In genomic region chr15:67106764-67107013, GRCh38 we compare ENCODE assay signal across 9 cellular contexts. TPM values are rescaled to one million over a fixed set of nuclear protein-coding genes. Genes with fewer than 3 reads are reported as not detected.
DNase-seq lines count a peak whose midpoint lies in the region; ATAC-seq and TF ChIP-seq lines count a peak whose summit lies in the region.
"Had no signal": no experiment of that assay in that cellular context is flagged by ENCODE, and none has a peak within 500 bp of the region (broad histone marks: within the 10 kb centered on the region; RNA-seq: fewer than 3 reads in every experiment).

No MANE protein-coding gene starts in this region.

- H3K27ac ChIP-seq in adrenal gland (peak overlapping the region in 3 of 5 donors; percentile 2 to 75 (median 68)), mesodermal cell (ENCODE audit: low read depth, low read length, severe bottlenecking) (peak overlapping the region; percentile 92), tibial artery (peak overlapping the region; percentile 58 to 61), neuronal stem cell (replicated peaks; ENCODE audit: low read length) (no peak overlapping the region)

- H3K9me3 ChIP-seq in adrenal gland (replicated peaks in 1 of 3) (no peaks in the 10 kb centered on the region), mesodermal cell (ENCODE audit: control insufficient read depth, low read length) (peaks cover 13% of the 10 kb centered on the region), tibial artery (no peaks in the 10 kb centered on the region), neuronal stem cell (replicated peaks in 1 of 2; ENCODE audit: control insufficient read depth in 2 of 2, insufficient read depth in 1 of 2, low read depth in 1 of 2, low read length in 2 of 2) (peaks cover 1 to 17% of the 10 kb centered on the region in 2 donors)

- ATAC-seq in activated T-cell treated with anti-CD3 and anti-CD28 coated beads, Interleukin-2, amount 50 U/mL, for 72 hours (replicated peaks in 1 of 2) = no peak
- ATAC-seq in HG03520 (IDR thresholded peaks at IDR 0.05; ENCODE audit: unreplicated experiment) = no peak

- no peak overlapping the region for H3K14ac ChIP-seq in neuronal stem cell (ENCODE audit: low read length)

- peak overlapping the region; percentile 1 for H3K27ac Mint-ChIP-seq in activated T-cell treated with anti-CD3 and anti-CD28 coated beads, Interleukin-2, amount 50 U/mL, for 72 hours

- peaks cover 3 to 4% of the 10 kb centered on the region in 2 donors for H3K9me3 Mint-ChIP-seq in activated T-cell treated with anti-CD3 and anti-CD28 coated beads, Interleukin-2, amount 50 U/mL, for 72 hours

- peaks cover 9% of the 10 kb centered on the region for H3K79me1 ChIP-seq in neuronal stem cell (ENCODE audit: low read depth, low read length)

- H3K4me1 Mint-ChIP-seq in activated T-cell treated with anti-CD3 and anti-CD28 coated beads, Interleukin-2, amount 50 U/mL, for 72 hours (ENCODE audit: low read depth) = peaks cover 15% of the 10 kb centered on the region

- DNase-seq in activated T-cell treated with anti-CD3 and anti-CD28 coated beads, Interleukin-2, amount 50 U/mL, for 72 hours = no peak
- DNase-seq in activated T-cell treated with anti-CD3 and anti-CD28 coated beads for 4 hours (no peak), adrenal gland (no peak), tibial artery (no peak), neuronal stem cell (ENCODE audit: low spot score) (no peak), DMS79 treated with DMSO at 0.1 percent for 48 hours (lab: John Stamatoyannopoulos, UW) (no peak)
- DNase-seq: activated naive CD4-positive, alpha-beta T cell treated with Interleukin-2 at 50 U/mL for 16 hours had no signal

- H3K4me3 ChIP-seq in adrenal gland (no peak overlapping the region), mesodermal cell (ENCODE audit: extremely low read depth, insufficient read depth, low read length, poor library complexity, severe bottlenecking) (no peak overlapping the region), tibial artery (no peak overlapping the region), neuronal stem cell (ENCODE audit: low read length in 2 of 2) (no peak overlapping the region)

- peak overlapping the region; percentile 26 to 42 for H3K4me3 Mint-ChIP-seq in activated T-cell treated with anti-CD3 and anti-CD28 coated beads, Interleukin-2, amount 50 U/mL, for 72 hours

- H4K91ac ChIP-seq in neuronal stem cell (ENCODE audit: low read depth, low read length, poor library complexity) = no peak overlapping the region

- H3K27me3 Mint-ChIP-seq in activated T-cell treated with anti-CD3 and anti-CD28 coated beads, Interleukin-2, amount 50 U/mL, for 72 hours (ENCODE audit: low read depth) = no peaks in the 10 kb centered on the region

- TF ChIP-seq POLR2A in adrenal gland (IDR thresholded peaks at IDR 0.05) = no peak

- no peak overlapping the region for H3K9ac ChIP-seq in neuronal stem cell (ENCODE audit: low read depth, low read length, poor library complexity)

- intact Hi-C loops in adrenal gland (cut with DNase I) = no loop called here
- intact Hi-C loops in tibial artery (cut with DNase I; ENCODE audit: low total_unique reads) = no loop called here

- no peak overlapping the region for H2AFZ ChIP-seq in neuronal stem cell (ENCODE audit: low read length)

- H2BK120ac ChIP-seq in neuronal stem cell (ENCODE audit: low read depth, low read length) = no peak overlapping the region

- H2BK12ac ChIP-seq in neuronal stem cell (ENCODE audit: low read length) = no peak overlapping the region

- no peak overlapping the region for H4K8ac ChIP-seq in neuronal stem cell (ENCODE audit: low read depth, low read length)

- no peak overlapping the region for H2AK5ac ChIP-seq in neuronal stem cell (ENCODE audit: low read depth, low read length)

- TF ChIP-seq CTCF in adrenal gland (IDR thresholded peaks at IDR 0.05) (no peak), tibial artery (IDR thresholded peaks at IDR 0.05) (no peak)

- H3K27me3 ChIP-seq in adrenal gland (no peaks in the 10 kb centered on the region), tibial artery (no peaks in the 10 kb centered on the region), neuronal stem cell (ENCODE audit: control insufficient read depth in 3 of 3, insufficient read depth in 3 of 3, low read depth in 1 of 3, low read length in 3 of 3) (no peaks in the 10 kb centered on the region)

- no peak overlapping the region for H2BK5ac ChIP-seq in neuronal stem cell (ENCODE audit: low read length)

- no peak overlapping the region for H3K4ac ChIP-seq in neuronal stem cell (ENCODE audit: low read length)

- H3K36me3 ChIP-seq in adrenal gland (replicated peaks in 1 of 2) (no peaks in the 10 kb centered on the region), mesodermal cell (ENCODE audit: control insufficient read depth, insufficient read depth, low read length) (peaks cover 14% of the 10 kb centered on the region), tibial artery (no peaks in the 10 kb centered on the region), neuronal stem cell (replicated peaks in 1 of 2; ENCODE audit: control insufficient read depth in 2 of 2, insufficient read depth in 2 of 2, low read length in 2 of 2) (peaks cover 1 to 18% of the 10 kb centered on the region in 2 donors)

- no peak overlapping the region for H2BK15ac ChIP-seq in neuronal stem cell (ENCODE audit: low read length)

- 0 to 22% (median 16%) methylated on average over 2 of the region's 2 CpGs for WGBS in adrenal gland, 4 donors
- 17% methylated on average over 1 of the region's 2 CpGs; no CpG with 5 or more reads in 1 of the 2 experiments for WGBS in mesodermal cell (ENCODE audit: insufficient coverage in 2 of 2), 2 experiments
- WGBS in neuronal stem cell (ENCODE audit: extremely low coverage in 2 of 2, insufficient read length in 2 of 2, insufficient replicate concordance in 1 of 2), 2 donors = no CpG with 5 or more reads among the region's 2 CpGs

- peaks cover 10 to 12% of the 10 kb centered on the region in 2 donors for H3K36me3 Mint-ChIP-seq in activated T-cell treated with anti-CD3 and anti-CD28 coated beads, Interleukin-2, amount 50 U/mL, for 72 hours (ENCODE audit: insufficient read depth in 2 of 2)

- no peak overlapping the region for H3K18ac ChIP-seq in neuronal stem cell (ENCODE audit: low read length)

- no peak overlapping the region for H3K23ac ChIP-seq in neuronal stem cell (ENCODE audit: low read depth, low read length, poor library complexity)

- H3K4me1 ChIP-seq in adrenal gland (replicated peaks in 1 of 2) = peaks cover 19 to 65% of the 10 kb centered on the region in 2 donors
- peaks cover 79% of the 10 kb centered on the region for H3K4me1 ChIP-seq in mesodermal cell (ENCODE audit: control insufficient read depth, insufficient read depth, low read length, poor library complexity, severe bottlenecking)
- peaks cover 10 to 74% (median 57%) of the 10 kb centered on the region in 4 donors for H3K4me1 ChIP-seq in tibial artery
- H3K4me1 ChIP-seq in neuronal stem cell (ENCODE audit: control insufficient read depth in 2 of 2, insufficient read depth in 1 of 2, low read depth in 1 of 2, low read length in 2 of 2) = peaks cover 14 to 27% of the 10 kb centered on the region in 2 donors

- H3K4me2 ChIP-seq in neuronal stem cell (ENCODE audit: insufficient read depth, low read length, poor library complexity, severe bottlenecking) = no peak overlapping the region

RNA-seq across cellular contexts. Expression of gene SMAD3, which starts 41.3 kb away (rescaled TPM):
- total RNA-seq in activated T-cell treated with anti-CD3 and anti-CD28 coated beads, Interleukin-2, amount 50 U/mL, for 72 hours = 10 to 100 TPM; 47.4 to 68.9 TPM
- total RNA-seq in adrenal gland = 10 to 100 TPM in 5 of 8 donors, 1 to 10 TPM in 3; 6.7 to 92.0 (median 15.2) TPM
- polyA plus RNA-seq in adrenal gland = 1 to 10 TPM; 6.4 to 7.8 (median 7.2) TPM
- 38.8 TPM for polyA plus RNA-seq in mesodermal cell (2013, experiment 1 of 2)
- polyA plus RNA-seq in mesodermal cell (2013, experiment 2 of 2) = 36.1 TPM
- 32.6 TPM for polyA plus RNA-seq in neuronal stem cell (2013, experiment 1 of 2)
- polyA plus RNA-seq in neuronal stem cell (2013, experiment 2 of 2) = 32.9 TPM
